7 cellular contexts compared by ENCODE assay signal in the genomic region with DNA sequence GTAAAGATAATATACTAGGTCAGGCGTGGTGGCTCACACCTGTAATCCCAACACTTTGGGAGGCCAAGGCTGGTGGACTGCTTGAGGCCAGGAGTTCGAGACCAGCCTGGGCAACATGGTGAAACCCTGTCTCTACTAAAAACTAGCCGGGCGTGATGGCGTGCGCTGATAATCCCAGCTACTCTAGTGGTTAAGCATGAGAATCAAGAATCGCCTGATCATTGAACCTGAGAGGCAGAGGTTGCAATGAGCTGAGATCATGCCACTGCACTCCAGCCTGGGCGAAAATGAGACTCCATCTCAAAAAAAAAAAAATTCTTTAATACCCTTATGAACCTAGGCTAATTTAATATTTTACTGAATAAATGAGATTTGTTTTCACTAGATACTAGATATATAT.
ATAC-seq and TF ChIP-seq lines count a peak whose summit lies in the region.
"Not testable (repeated sequence)": the region's sequence is repeated elsewhere in the genome, so short reads cannot be mapped to it uniquely, and the experiment has no call there.

No MANE protein-coding gene starts in this region.

- not testable (repeated sequence) for H3K4me3 ChIP-seq in KMS-11 (IDR thresholded peaks at IDR 0.05; ENCODE audit: insufficient read depth, low read depth, low read length)

- peaks cover 31% of the 10 kb centered on the region for H3K4me1 ChIP-seq in KMS-11 (ENCODE audit: low read depth, poor library complexity, severe bottlenecking)

- TF ChIP-seq POLR2A in GM18505 (IDR thresholded peaks at IDR 0.05; ENCODE audit: borderline replicate concordance, extremely low read depth, insufficient read depth, insufficient read length): not testable (repeated sequence)

- not testable (repeated sequence) for H3K27ac ChIP-seq in KMS-11

- not testable (repeated sequence) for H2AFZ ChIP-seq in KMS-11 (ENCODE audit: low read depth)

- peak overlapping the region; percentile 63 for H3K4me2 ChIP-seq in KMS-11

- H3K27me3 ChIP-seq in KMS-11 (ENCODE audit: insufficient read depth, low read depth): not testable (repeated sequence)

- peaks cover 12% of the 10 kb centered on the region for H4K20me1 ChIP-seq in KMS-11 (ENCODE audit: insufficient read depth)

- ATAC-seq in GM18505 (IDR thresholded peaks at IDR 0.05; ENCODE audit: unreplicated experiment) (peak; percentile 62), GM19025 (IDR thresholded peaks at IDR 0.05; ENCODE audit: low read depth, unreplicated experiment) (peak; percentile 45), GM21367 (IDR thresholded peaks at IDR 0.05; ENCODE audit: unreplicated experiment) (peak; percentile 56), HG02588 (IDR thresholded peaks at IDR 0.05; ENCODE audit: unreplicated experiment) (peak; percentile 50), HG02981 (IDR thresholded peaks at IDR 0.05; ENCODE audit: unreplicated experiment) (peak; percentile 62), HG03342 (IDR thresholded peaks at IDR 0.05; ENCODE audit: unreplicated experiment) (peak; percentile 76)

- TF ChIP-seq CTCF in KMS-11 (conservative IDR thresholded peaks at IDR 0.05; ENCODE audit: low read depth, low read length): not testable (repeated sequence)

- peaks cover 21% of the 10 kb centered on the region; the same call in 1 of the 2 replicates for H3K36me3 ChIP-seq in KMS-11 (ENCODE audit: insufficient read depth)

- H3K9ac ChIP-seq in KMS-11: not testable (repeated sequence)

- H3K79me2 ChIP-seq in KMS-11 (ENCODE audit: insufficient read depth, low read depth): peaks cover 29% of the 10 kb centered on the region; the same call in 1 of the 2 replicates
